Comparison of ENCODE assay signal across 20 cellular contexts in genomic region chr4:156237192-156237591, GRCh38.
A peak's percentile ranks its signal among the peaks of the same experiment; 100 is the strongest.
DNase-seq lines count a peak whose midpoint lies in the region; ATAC-seq and TF ChIP-seq lines count a peak whose summit lies in the region.
"Had no signal": no experiment of that assay in that cellular context is flagged by ENCODE, and none has a peak within 500 bp of the region (broad histone marks: within the 10 kb centered on the region; RNA-seq: fewer than 3 reads in every experiment).

No MANE protein-coding gene starts in this region.

- in situ Hi-C loops in GM23248 (cut with MboI): no loop called here

- no peak overlapping the region for H4K8ac ChIP-seq in neuronal stem cell (ENCODE audit: low read depth, low read length)

- H3K18ac ChIP-seq in neuronal stem cell (ENCODE audit: low read length): no peak overlapping the region

- no peaks in the 10 kb centered on the region for H3K9me2 ChIP-seq in GM23248 (ENCODE audit: insufficient read depth)
- H3K9me2 ChIP-seq: SK-N-SH had no signal

- H3K9me3 Mint-ChIP-seq in endodermal cell: peaks cover 6% of the 10 kb centered on the region

- no peak overlapping the region for H3K4me3 Mint-ChIP-seq in endodermal cell

- H2BK5ac ChIP-seq in neuronal stem cell (ENCODE audit: low read length): no peak overlapping the region

- H2BK15ac ChIP-seq in neuronal stem cell (ENCODE audit: low read length): no peak overlapping the region

- H3K9ac ChIP-seq in GM23248 (no peak overlapping the region), endodermal cell (ENCODE audit: extremely low read depth, low read length, poor library complexity, severe bottlenecking) (no peak overlapping the region), neuronal stem cell (ENCODE audit: low read depth, low read length, poor library complexity) (no peak overlapping the region)
- H3K9ac ChIP-seq: SK-N-SH had no signal

- H3K4me1 Mint-ChIP-seq in endodermal cell: no peaks in the 10 kb centered on the region

- no peak overlapping the region for H3K14ac ChIP-seq in neuronal stem cell (ENCODE audit: low read length)

- no peaks in the 10 kb centered on the region for H3K9me3 ChIP-seq in GM23248 (ENCODE audit: low read depth)
- no peaks in the 10 kb centered on the region for H3K9me3 ChIP-seq in endodermal cell (ENCODE audit: control insufficient read depth, low read length)
- no peaks in the 10 kb centered on the region for H3K9me3 ChIP-seq in neuronal stem cell (replicated peaks in 1 of 2; ENCODE audit: control insufficient read depth in 2 of 2, insufficient read depth in 1 of 2, low read depth in 1 of 2, low read length in 2 of 2)
- H3K9me3 ChIP-seq: SK-N-SH had no signal

- no peak overlapping the region for H3K4ac ChIP-seq in neuronal stem cell (ENCODE audit: low read length)

- no peaks in the 10 kb centered on the region for H3K27me3 Mint-ChIP-seq in endodermal cell (ENCODE audit: insufficient read depth)

- H3F3A ChIP-seq in GM23248 (ENCODE audit: insufficient read depth): no peaks in the 10 kb centered on the region

- H3K36me3 ChIP-seq in GM23248 (ENCODE audit: low read depth) (no peaks in the 10 kb centered on the region), endodermal cell (ENCODE audit: control insufficient read depth, insufficient read depth, low read length) (no peaks in the 10 kb centered on the region), neuronal stem cell (replicated peaks in 1 of 2; ENCODE audit: control insufficient read depth in 2 of 2, insufficient read depth in 2 of 2, low read length in 2 of 2) (no peaks in the 10 kb centered on the region)

- no peaks in the 10 kb centered on the region for H3K27me3 ChIP-seq in GM23248 (replicated peaks; ENCODE audit: insufficient read depth)
- no peaks in the 10 kb centered on the region for H3K27me3 ChIP-seq in endodermal cell (ENCODE audit: control insufficient read depth, insufficient read depth, low read length, poor library complexity, severe bottlenecking)
- no peaks in the 10 kb centered on the region for H3K27me3 ChIP-seq in neuronal stem cell (ENCODE audit: control insufficient read depth in 3 of 3, insufficient read depth in 3 of 3, low read depth in 1 of 3, low read length in 3 of 3)

- H4K20me1 ChIP-seq in GM23248 (ENCODE audit: insufficient read depth): no peaks in the 10 kb centered on the region

- H3K4me1 ChIP-seq in GM23248 (ENCODE audit: insufficient read depth) (no peaks in the 10 kb centered on the region), endodermal cell (ENCODE audit: control insufficient read depth, insufficient read depth, low read length) (no peaks in the 10 kb centered on the region), neuronal stem cell (ENCODE audit: control insufficient read depth in 2 of 2, insufficient read depth in 1 of 2, low read depth in 1 of 2, low read length in 2 of 2) (no peaks in the 10 kb centered on the region)

- TF ChIP-seq CTCF in endodermal cell (conservative IDR thresholded peaks at IDR 0.05): no peak

- H3K27ac Mint-ChIP-seq in endodermal cell: no peak overlapping the region

- H2AFZ ChIP-seq in GM23248 (0 out of 2 replicates have a peak overlapping the region, but pooled peaks have one; percentile 23), neuronal stem cell (ENCODE audit: low read length) (peak overlapping the region; percentile 19)

- no peaks in the 10 kb centered on the region for H3K36me3 Mint-ChIP-seq in endodermal cell (ENCODE audit: low read depth)

- H3K4me3 ChIP-seq in GM23248 (no peak overlapping the region), endodermal cell (ENCODE audit: low read length) (no peak overlapping the region), neuronal stem cell (ENCODE audit: low read length in 2 of 2) (no peak overlapping the region)
- H3K4me3 ChIP-seq: K562 had no signal

- no peak overlapping the region for H4K91ac ChIP-seq in neuronal stem cell (ENCODE audit: low read depth, low read length, poor library complexity)

- H3K4me2 ChIP-seq in GM23248 (ENCODE audit: unreplicated experiment) (no peak overlapping the region), neuronal stem cell (ENCODE audit: insufficient read depth, low read length, poor library complexity, severe bottlenecking) (no peak overlapping the region)
- H3K4me2 ChIP-seq: SK-N-SH had no signal

- H3K27ac ChIP-seq in GM23248 (no peak overlapping the region), endodermal cell (ENCODE audit: low read depth, low read length) (peak overlapping the region; percentile 78), neuronal stem cell (replicated peaks; ENCODE audit: low read length) (no peak overlapping the region)
- H3K27ac ChIP-seq: C4-2B had no signal

- WGBS in GM23248 (ENCODE audit: low coverage in 1 of 2, low lambda C conversion rate in 2 of 2, missing lambda C conversion rate in 2 of 2), 2 experiments: 54 to 58% methylated on average over 11 of the region's 11 CpGs
- WGBS in endodermal cell (ENCODE audit: insufficient coverage in 1 of 2, insufficient read length in 1 of 2), 2 experiments: 72 to 80% methylated on average over 4 to 11 of the region's 11 CpGs
- WGBS in neuronal stem cell (ENCODE audit: extremely low coverage in 2 of 2, insufficient read length in 2 of 2, insufficient replicate concordance in 1 of 2), 2 donors: no CpG with 5 or more reads among the region's 11 CpGs

- no peak for ATAC-seq in GM19324 (IDR thresholded peaks at IDR 0.05; ENCODE audit: low FRiP score, unreplicated experiment)
- no peak for ATAC-seq in HG03139 (IDR thresholded peaks at IDR 0.05; ENCODE audit: unreplicated experiment)
- no peak for ATAC-seq in HG03159 (IDR thresholded peaks at IDR 0.05; ENCODE audit: unreplicated experiment)
- ATAC-seq: K562 had no signal

- no peaks in the 10 kb centered on the region for H3K79me1 ChIP-seq in neuronal stem cell (ENCODE audit: low read depth, low read length)

- H2AK5ac ChIP-seq in neuronal stem cell (ENCODE audit: low read depth, low read length): no peak overlapping the region

- H3K79me2 ChIP-seq in GM23248 (ENCODE audit: insufficient read depth): no peaks in the 10 kb centered on the region

- H3K23ac ChIP-seq in neuronal stem cell (ENCODE audit: low read depth, low read length, poor library complexity): no peak overlapping the region

- H2BK12ac ChIP-seq in neuronal stem cell (ENCODE audit: low read length): no peak overlapping the region

- no peak overlapping the region for H2BK120ac ChIP-seq in neuronal stem cell (ENCODE audit: low read depth, low read length)

- DNase-seq in GM23248: no peak
- peak; percentile 11 for DNase-seq in NCI-H774 (lab: John Stamatoyannopoulos, UW)
- DNase-seq in endodermal cell: no peak
- DNase-seq in neuronal stem cell (ENCODE audit: low spot score): peak; percentile 4
- no peak for DNase-seq in NCI-H2029 (lab: John Stamatoyannopoulos, UW)
- DNase-seq: AML-193, DMS79 treated with DMSO at 0.1 percent for 48 hours, HCEC 1CT, MV-4-11, NCI-H1694 treated with DMSO at 0.1 percent for 48 hours, NCI-H2171 treated with DMSO at 0.1 percent for 48 hours, NCI-H446, NCI-H526 treated with DMSO at 0.1 percent for 48 hours, Right ventricle myocardium superior, SK-N-SH had no signal

Comparison
In these comparisons a context has a peak if more than half of its experiments do, and no peak if none do; other contexts are left out.
1. DNase-seq: peak in NCI-H774 (single experiment) and neuronal stem cell (single experiment); none in GM23248 (single experiment), endodermal cell (single experiment) and NCI-H2029 (single experiment).